Comparison of ENCODE assay signal across 17 cellular contexts in genomic region chr4:113707013-113707412, GRCh38. TPM values are rescaled to one million over a fixed set of nuclear protein-coding genes. Genes with fewer than 3 reads are reported as not detected.
DNase-seq lines count a peak whose midpoint lies in the region; ATAC-seq and TF ChIP-seq lines count a peak whose summit lies in the region.
"Had no signal": no experiment of that assay in that cellular context is flagged by ENCODE, and none has a peak within 500 bp of the region (broad histone marks: within the 10 kb centered on the region; RNA-seq: fewer than 3 reads in every experiment).

No MANE protein-coding gene starts in this region.

- H3K27ac Mint-ChIP-seq in stimulated activated naive CD8-positive, alpha-beta T cell treated with anti-CD3 and anti-CD28 coated beads, Interleukin-15, amount 100 ng/mL, for 72 hours, result no peak overlapping the region
- H3K27ac Mint-ChIP-seq in activated CD8-positive, alpha-beta T cell treated with anti-CD3 and anti-CD28 coated beads for 36 hours, result no peak overlapping the region
- H3K27ac Mint-ChIP-seq: activated naive CD4-positive, alpha-beta T cell treated with anti-CD3 and anti-CD28 coated beads, Interleukin-2, amount 10 ng/mL, durations not matched to agents 7 days and 5 days; stimulated activated memory B cell treated with anti-CD40 and anti-IgM and Interleukin-4, amounts not matched to agents 10 μg/mL and 1 μg/mL and 100 μg/mL, for 72 hours had no signal

- POLR2A ChIA-PET in activated CD8-positive, alpha-beta T cell treated with anti-CD3 and anti-CD28 coated beads for 36 hours (lab: Charles Lee), result no interaction called here

- H3K4me1 Mint-ChIP-seq in stimulated activated naive CD8-positive, alpha-beta T cell treated with anti-CD3 and anti-CD28 coated beads, Interleukin-15, amount 100 ng/mL, for 72 hours, result peaks cover 31% of the 10 kb centered on the region
- peaks cover 43% of the 10 kb centered on the region for H3K4me1 Mint-ChIP-seq in activated CD8-positive, alpha-beta T cell treated with anti-CD3 and anti-CD28 coated beads for 36 hours (ENCODE audit: low read depth)

- intact Hi-C loops in activated CD8-positive, alpha-beta T cell treated with anti-CD3 and anti-CD28 coated beads for 36 hours (cut with micrococcal nuclease), result no loop called here

- H3K36me3 Mint-ChIP-seq in activated CD8-positive, alpha-beta T cell treated with anti-CD3 and anti-CD28 coated beads for 36 hours (ENCODE audit: low read depth), result peaks cover 22% of the 10 kb centered on the region

- H3K9me3 Mint-ChIP-seq in stimulated activated naive CD8-positive, alpha-beta T cell treated with anti-CD3 and anti-CD28 coated beads, Interleukin-15, amount 100 ng/mL, for 72 hours, result no peaks in the 10 kb centered on the region
- H3K9me3 Mint-ChIP-seq in activated CD8-positive, alpha-beta T cell treated with anti-CD3 and anti-CD28 coated beads for 36 hours, result no peaks in the 10 kb centered on the region
- H3K9me3 Mint-ChIP-seq: activated naive CD4-positive, alpha-beta T cell treated with anti-CD3 and anti-CD28 coated beads, Interleukin-2, amount 10 ng/mL, durations not matched to agents 7 days and 5 days; stimulated activated memory B cell treated with anti-CD40 and anti-IgM and Interleukin-4, amounts not matched to agents 10 μg/mL and 1 μg/mL and 100 μg/mL, for 72 hours had no signal

- no peak overlapping the region for H3K4me3 Mint-ChIP-seq in stimulated activated naive CD8-positive, alpha-beta T cell treated with anti-CD3 and anti-CD28 coated beads, Interleukin-15, amount 100 ng/mL, for 72 hours
- no peak overlapping the region for H3K4me3 Mint-ChIP-seq in activated CD8-positive, alpha-beta T cell treated with anti-CD3 and anti-CD28 coated beads for 36 hours
- H3K4me3 Mint-ChIP-seq: activated naive CD4-positive, alpha-beta T cell treated with anti-CD3 and anti-CD28 coated beads, Interleukin-2, amount 10 ng/mL, durations not matched to agents 7 days and 5 days; stimulated activated memory B cell treated with anti-CD40 and anti-IgM and Interleukin-4, amounts not matched to agents 10 μg/mL and 1 μg/mL and 100 μg/mL, for 72 hours had no signal

- no peak for DNase-seq in stimulated activated naive CD8-positive, alpha-beta T cell treated with anti-CD3 and anti-CD28 coated beads, Interleukin-15, amount 100 ng/mL, for 72 hours
- DNase-seq in stimulated activated naive CD8-positive, alpha-beta T cell treated with anti-CD3 and anti-CD28 coated beads, Interleukin-15, Interleukin-2, amounts not matched to agents 100 U/mL and 50 U/mL, for 24 hours, result no peak
- DNase-seq in fibroblast of peridontal ligament (ENCODE audit: extremely low read depth) (peak; percentile 59), cerebellar cortex (ENCODE audit: low spot score) (no peak), COLO668 (lab: John Stamatoyannopoulos, UW; ENCODE audit: unreplicated experiment) (no peak)
- no peak for DNase-seq in activated CD8-positive, alpha-beta T cell treated with anti-CD3 and anti-CD28 coated beads for 36 hours
- DNase-seq: activated CD4-positive, CD25-positive, alpha-beta regulatory T cell; activated naive CD4-positive, alpha-beta T cell treated with anti-CD3 and anti-CD28 coated beads, Interleukin-2, amount 10 ng/mL, durations not matched to agents 7 days and 5 days; cerebellar nuclear complex; NCI-H146; NCI-H524 treated with DMSO at 0.1 percent for 48 hours; PC-3; stimulated activated CD4-positive, alpha-beta T cell treated with anti-CD3 and anti-CD28 coated beads, Interleukin-4, amount 100 ng/mL, for 24 hours; uterus had no signal

- TF ChIP-seq CTCF in activated CD8-positive, alpha-beta T cell treated with anti-CD3 and anti-CD28 coated beads for 36 hours (IDR thresholded peaks at IDR 0.05), result no peak

- CTCF ChIA-PET in activated CD8-positive, alpha-beta T cell treated with anti-CD3 and anti-CD28 coated beads for 36 hours (lab: Charles Lee), result no interaction called here

- ATAC-seq in stimulated activated naive CD8-positive, alpha-beta T cell treated with anti-CD3 and anti-CD28 coated beads, Interleukin-15, amount 100 ng/mL, for 72 hours, result peak; percentile 46
- no peak for ATAC-seq in stimulated activated naive CD8-positive, alpha-beta T cell treated with anti-CD3 and anti-CD28 coated beads, Interleukin-15, Interleukin-2, amounts not matched to agents 100 U/mL and 50 U/mL, for 24 hours
- ATAC-seq in SK-N-SH treated with all-trans-retinoic acid at 6 μM for 48 hours, result peak; percentile 42
- ATAC-seq in activated CD8-positive, alpha-beta T cell treated with anti-CD3 and anti-CD28 coated beads for 36 hours, result no peak
- ATAC-seq in GM19397 (IDR thresholded peaks at IDR 0.05; ENCODE audit: unreplicated experiment), result no peak
- ATAC-seq: PC-3; stimulated activated memory B cell treated with anti-CD40 and anti-IgM and Interleukin-4, amounts not matched to agents 10 μg/mL and 1 μg/mL and 100 μg/mL, for 72 hours had no signal

- H3K27me3 Mint-ChIP-seq in stimulated activated naive CD8-positive, alpha-beta T cell treated with anti-CD3 and anti-CD28 coated beads, Interleukin-15, amount 100 ng/mL, for 72 hours, result no peaks in the 10 kb centered on the region
- no peaks in the 10 kb centered on the region for H3K27me3 Mint-ChIP-seq in activated CD8-positive, alpha-beta T cell treated with anti-CD3 and anti-CD28 coated beads for 36 hours
- H3K27me3 Mint-ChIP-seq: activated naive CD4-positive, alpha-beta T cell treated with anti-CD3 and anti-CD28 coated beads, Interleukin-2, amount 10 ng/mL, durations not matched to agents 7 days and 5 days; stimulated activated memory B cell treated with anti-CD40 and anti-IgM and Interleukin-4, amounts not matched to agents 10 μg/mL and 1 μg/mL and 100 μg/mL, for 72 hours had no signal

TF ChIP-seq in SK-N-SH treated with all-trans-retinoic acid at 6 μM for 48 hours, 23 proteins besides CTCF, POLR2A, EP300 and RAD21:
- no peak for TF ChIP-seq CSDC2 (CRISPR knock-in tag; IDR thresholded peaks at IDR 0.05)

RNA-seq across cellular contexts. Expression of gene CAMK2D, which starts 54.5 kb away (rescaled TPM):
- 10 to 100 TPM; 62.8 to 66.1 TPM for total RNA-seq in activated CD8-positive, alpha-beta T cell treated with anti-CD3 and anti-CD28 coated beads for 36 hours

Comparison
In these comparisons a context has a peak if more than half of its experiments do, and no peak if none do; other contexts are left out.
1. ATAC-seq: peak in stimulated activated naive CD8-positive, alpha-beta T cell treated with anti-CD3 and anti-CD28 coated beads, Interleukin-15, amount 100 ng/mL, for 72 hours (single experiment) and SK-N-SH treated with all-trans-retinoic acid at 6 μM for 48 hours (single experiment); none in stimulated activated naive CD8-positive, alpha-beta T cell treated with anti-CD3 and anti-CD28 coated beads, Interleukin-15, Interleukin-2, amounts not matched to agents 100 U/mL and 50 U/mL, for 24 hours (single experiment), activated CD8-positive, alpha-beta T cell treated with anti-CD3 and anti-CD28 coated beads for 36 hours (single experiment) and GM19397 (single experiment).